In the genomic region with DNA sequence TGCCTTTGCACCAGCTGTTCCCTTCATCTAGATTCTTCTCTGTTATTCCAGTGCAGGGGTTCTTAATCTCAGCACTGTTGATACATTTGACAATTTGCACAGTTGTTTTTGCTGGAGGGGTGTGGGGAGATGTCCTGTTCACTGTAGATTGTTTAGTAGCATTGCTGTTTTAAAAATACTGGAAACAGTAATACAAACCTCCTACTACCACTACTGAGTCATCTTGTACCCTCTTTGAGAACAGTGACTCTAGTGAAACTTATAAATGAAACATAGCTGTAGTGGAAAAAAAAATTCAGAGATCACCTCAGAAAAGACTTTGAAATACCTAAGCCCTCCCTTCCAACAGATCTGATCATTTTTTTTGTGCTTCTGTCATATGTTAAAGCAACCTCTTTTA, we compare ENCODE assay signal across 1 cellular context.
TF ChIP-seq lines count a peak whose summit lies in the region.

No MANE protein-coding gene starts in this region.

TF ChIP-seq in HCT116, 20 proteins besides CTCF, POLR2A, EP300 and RAD21:
- TF ChIP-seq SP1 (IDR thresholded peaks at IDR 0.05; ENCODE audit: low read depth) (no peak), YY1 (IDR thresholded peaks at IDR 0.05; ENCODE audit: extremely low read depth, insufficient replicate concordance, low read depth, low read length) (no peak), SRF (IDR thresholded peaks at IDR 0.05; ENCODE audit: low read depth) (no peak), MAX (IDR thresholded peaks at IDR 0.05) (no peak), ZNF274 (IDR thresholded peaks at IDR 0.05; ENCODE audit: low read depth, low read length) (no peak), CEBPB (IDR thresholded peaks at IDR 0.05; ENCODE audit: low read depth) (no peak), SIN3A (IDR thresholded peaks at IDR 0.05; ENCODE audit: low read depth) (no peak), CBX3 (IDR thresholded peaks at IDR 0.05; ENCODE audit: low read depth) (no peak), FOSL1 (IDR thresholded peaks at IDR 0.05; ENCODE audit: low read depth) (no peak), EGR1 (IDR thresholded peaks at IDR 0.05; ENCODE audit: low read depth) (no peak)
- TF ChIP-seq, protein P1, sequence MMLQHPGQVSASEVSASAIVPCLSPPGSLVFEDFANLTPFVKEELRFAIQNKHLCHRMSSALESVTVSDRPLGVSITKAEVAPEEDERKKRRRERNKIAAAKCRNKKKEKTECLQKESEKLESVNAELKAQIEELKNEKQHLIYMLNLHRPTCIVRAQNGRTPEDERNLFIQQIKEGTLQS (IDR thresholded peaks at IDR 0.05) = no peak
- TF ChIP-seq, protein P2, sequence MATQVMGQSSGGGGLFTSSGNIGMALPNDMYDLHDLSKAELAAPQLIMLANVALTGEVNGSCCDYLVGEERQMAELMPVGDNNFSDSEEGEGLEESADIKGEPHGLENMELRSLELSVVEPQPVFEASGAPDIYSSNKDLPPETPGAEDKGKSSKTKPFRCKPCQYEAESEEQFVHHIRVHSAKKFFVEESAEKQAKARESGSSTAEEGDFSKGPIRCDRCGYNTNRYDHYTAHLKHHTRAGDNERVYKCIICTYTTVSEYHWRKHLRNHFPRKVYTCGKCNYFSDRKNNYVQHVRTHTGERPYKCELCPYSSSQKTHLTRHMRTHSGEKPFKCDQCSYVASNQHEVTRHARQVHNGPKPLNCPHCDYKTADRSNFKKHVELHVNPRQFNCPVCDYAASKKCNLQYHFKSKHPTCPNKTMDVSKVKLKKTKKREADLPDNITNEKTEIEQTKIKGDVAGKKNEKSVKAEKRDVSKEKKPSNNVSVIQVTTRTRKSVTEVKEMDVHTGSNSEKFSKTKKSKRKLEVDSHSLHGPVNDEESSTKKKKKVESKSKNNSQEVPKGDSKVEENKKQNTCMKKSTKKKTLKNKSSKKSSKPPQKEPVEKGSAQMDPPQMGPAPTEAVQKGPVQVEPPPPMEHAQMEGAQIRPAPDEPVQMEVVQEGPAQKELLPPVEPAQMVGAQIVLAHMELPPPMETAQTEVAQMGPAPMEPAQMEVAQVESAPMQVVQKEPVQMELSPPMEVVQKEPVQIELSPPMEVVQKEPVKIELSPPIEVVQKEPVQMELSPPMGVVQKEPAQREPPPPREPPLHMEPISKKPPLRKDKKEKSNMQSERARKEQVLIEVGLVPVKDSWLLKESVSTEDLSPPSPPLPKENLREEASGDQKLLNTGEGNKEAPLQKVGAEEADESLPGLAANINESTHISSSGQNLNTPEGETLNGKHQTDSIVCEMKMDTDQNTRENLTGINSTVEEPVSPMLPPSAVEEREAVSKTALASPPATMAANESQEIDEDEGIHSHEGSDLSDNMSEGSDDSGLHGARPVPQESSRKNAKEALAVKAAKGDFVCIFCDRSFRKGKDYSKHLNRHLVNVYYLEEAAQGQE (IDR thresholded peaks at IDR 0.05; ENCODE audit: low read depth) = no peak
